ENCODE assay signal across 9 cellular contexts in the genomic region with DNA sequence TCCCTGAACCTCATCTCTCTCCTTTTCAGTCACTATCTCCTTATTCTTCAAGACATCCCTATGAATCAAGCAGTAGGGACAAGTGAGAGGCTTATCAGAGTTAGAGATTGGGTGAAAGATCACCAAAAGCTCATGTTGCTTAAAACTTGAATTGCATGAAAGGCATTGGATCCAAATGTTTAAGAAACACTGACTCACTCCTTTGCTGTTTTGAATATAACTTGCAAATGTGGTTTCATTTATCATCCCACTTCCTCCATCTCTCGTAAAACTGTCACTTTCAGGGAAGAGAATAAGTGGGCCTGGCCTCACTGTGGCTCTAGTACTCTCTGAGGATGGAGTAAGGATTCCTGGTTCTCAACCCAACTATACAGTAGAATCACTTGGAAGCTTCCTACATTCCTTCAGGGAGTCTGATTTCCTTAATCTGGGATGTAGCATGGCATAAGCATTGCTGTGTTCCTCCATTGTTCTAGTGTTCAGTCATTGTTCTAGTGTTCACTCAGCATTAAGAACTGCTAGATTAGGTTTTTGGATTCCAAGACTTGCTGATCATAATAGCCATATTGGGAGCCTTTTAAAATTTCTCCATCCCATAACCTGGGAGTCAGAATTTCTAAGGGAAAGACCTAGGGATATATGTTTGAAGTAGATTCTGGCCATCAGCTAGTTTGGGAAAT.
DNase-seq lines count a peak whose midpoint lies in the region; ATAC-seq, FAIRE-seq and TF ChIP-seq lines count a peak whose summit lies in the region.
"Had no signal": no experiment of that assay in that cellular context is flagged by ENCODE, and none has a peak within 500 bp of the region (broad histone marks: within the 10 kb centered on the region; RNA-seq: fewer than 3 reads in every experiment).

No MANE protein-coding gene starts in this region.

- H3K27ac ChIP-seq in BLaER1, result no peak overlapping the region
- no peak overlapping the region for H3K27ac ChIP-seq in H1 (ENCODE audit: low read depth, low read length)
- H3K27ac ChIP-seq: right lobe of liver had no signal

- no peak overlapping the region for H3K9ac ChIP-seq in BLaER1
- no peak overlapping the region for H3K9ac ChIP-seq in H1 (replicated peaks in 1 of 4; ENCODE audit: extremely low read depth in 1 of 4, low read depth in 3 of 4, low read length in 3 of 4)

- DNase-seq in HFF-Myc (ENCODE audit: extremely low read depth, low read depth) (peak; percentile 71), OCI-M2 (lab: John Stamatoyannopoulos, UW; ENCODE audit: unreplicated experiment) (peak; percentile 21), H1 (ENCODE audit: low read depth in 1 of 2, low spot score in 2 of 2) (no peak), ACHN (no peak), dedifferentiated amniotic fluid mesenchymal stem cell (ENCODE audit: extremely low spot score) (no peak), DMS114 treated with DMSO at 0.1 percent for 48 hours (lab: John Stamatoyannopoulos, UW; ENCODE audit: unreplicated experiment) (no peak)
- DNase-seq: right lobe of liver had no signal

- H3K56ac ChIP-seq in H1 (replicated peaks; ENCODE audit: insufficient read length, low read depth, low read length), result no peak overlapping the region

- H2AK5ac ChIP-seq in H1 (ENCODE audit: low read depth, low read length), result no peak overlapping the region

- no peaks in the 10 kb centered on the region for H3K79me1 ChIP-seq in H1 (ENCODE audit: low read depth, low read length)

- H3K4me3 ChIP-seq in BLaER1 (no peak overlapping the region), HFF-Myc (replicated peaks; ENCODE audit: low read depth, low read length) (no peak overlapping the region), H1 (ENCODE audit: extremely low read depth in 1 of 4, insufficient read depth in 2 of 4, low read depth in 3 of 4, low read length in 4 of 4) (no peak overlapping the region)
- H3K4me3 ChIP-seq: right lobe of liver had no signal

- TF ChIP-seq CTCF in HFF-Myc (IDR thresholded peaks at IDR 0.05; ENCODE audit: low read depth, low read length, missing control alignments), result no peak
- no peak for TF ChIP-seq CTCF in H1 (IDR thresholded peaks at IDR 0.05; ENCODE audit: control extremely low read depth in 1 of 3, insufficient read depth in 1 of 3, low read depth in 1 of 3, low read length in 3 of 3)

- in situ Hi-C loops in ACHN (cut with HindIII; ENCODE audit: low pct_ligation_motif_present, low pct_unique_long_range_greater_than_20kb, low sequenced_read_pairs), result no loop called here

- no peak overlapping the region for H2AFZ ChIP-seq in H1 (ENCODE audit: low read length)

- H3K4me1 ChIP-seq in BLaER1 (peaks cover 37% of the 10 kb centered on the region), H1 (replicated peaks in 1 of 4; ENCODE audit: control insufficient read depth in 3 of 4, insufficient read depth in 4 of 4, low read length in 3 of 4) (peaks cover 0 to 14% (median 9%) of the 10 kb centered on the region in 4 experiments; a peak in 4 of 7 replicates)
- H3K4me1 ChIP-seq: right lobe of liver had no signal

- no peak overlapping the region for H4K8ac ChIP-seq in H1 (ENCODE audit: extremely low read depth, insufficient read depth, low read length)

- CTCF ChIA-PET in H1 (lab: Charles Lee; ENCODE audit: partially characterized antibody), result interaction anchor here (0.9 to 1.3 kb wide), 5 partner anchors 12 to 479 kb away, joined by 3 to 6 read pairs (median 3); no protein-coding TSS in a partner anchor

- no peak overlapping the region for H4K5ac ChIP-seq in H1 (ENCODE audit: insufficient read length, low read depth, low read length)

- no peak for TF ChIP-seq EP300 in H1 (IDR thresholded peaks at IDR 0.05; ENCODE audit: borderline replicate concordance in 1 of 2, low read depth in 2 of 2, low read length in 2 of 2)

- ATAC-seq in GM19397 (IDR thresholded peaks at IDR 0.05; ENCODE audit: unreplicated experiment), result no peak
- ATAC-seq: right lobe of liver had no signal

- no peaks in the 10 kb centered on the region for H3K36me3 ChIP-seq in BLaER1
- no peaks in the 10 kb centered on the region for H3K36me3 ChIP-seq in H1 (ENCODE audit: control insufficient read depth in 2 of 4, insufficient read depth in 4 of 4, low read length in 3 of 4)
- H3K36me3 ChIP-seq: right lobe of liver had no signal

- H2BK15ac ChIP-seq in H1 (ENCODE audit: low read length), result no peak overlapping the region

- H3K4ac ChIP-seq in H1 (replicated peaks; ENCODE audit: insufficient read length, low read depth, low read length), result no peak overlapping the region

- no peak overlapping the region; the same call in 1 of the 2 replicates for H2BK20ac ChIP-seq in H1 (ENCODE audit: low read length)

- no peaks in the 10 kb centered on the region for H3K79me2 ChIP-seq in H1 (ENCODE audit: control insufficient read depth in 1 of 2, insufficient read depth in 2 of 2, low read length in 2 of 2)

- H3K18ac ChIP-seq in H1 (ENCODE audit: extremely low read depth, low read length), result no peak overlapping the region

- TF ChIP-seq RAD21 in H1 (IDR thresholded peaks at IDR 0.05 in 1 of 2, conservative IDR thresholded peaks at IDR 0.05 in 1 of 2; ENCODE audit: low read depth in 2 of 2, low read length in 2 of 2), result no peak

- 0 out of 2 replicates have a peak overlapping the region, but pooled peaks have one; percentile 3 for H2BK12ac ChIP-seq in H1 (ENCODE audit: low read depth, low read length)

- no peak overlapping the region for H3K14ac ChIP-seq in H1 (ENCODE audit: insufficient read length)

- H3K9me3 ChIP-seq in BLaER1 (no peaks in the 10 kb centered on the region), H1 (ENCODE audit: insufficient read depth in 2 of 2, low read depth in 1 of 2, low read length in 1 of 2) (no peaks in the 10 kb centered on the region)
- H3K9me3 ChIP-seq: right lobe of liver had no signal

- FAIRE-seq in H1 (lab: Jason Lieb, UNC), result no peak

- no peaks in the 10 kb centered on the region for H3K23me2 ChIP-seq in H1 (ENCODE audit: low read depth, low read length)

- H2BK5ac ChIP-seq in H1 (ENCODE audit: low read depth, low read length), result no peak overlapping the region

- TF ChIP-seq POLR2A in H1 (IDR thresholded peaks at IDR 0.05; ENCODE audit: control extremely low read depth in 1 of 2, low read depth in 2 of 2, low read length in 2 of 2), result no peak

- whole genome bisulfite sequencing in H1 (ENCODE audit: extremely low coverage in 1 of 2, insufficient coverage in 1 of 2, insufficient read length in 1 of 2, insufficient replicate concordance in 2 of 2, low coverage in 1 of 2, low lambda C conversion rate in 2 of 2, missing lambda C conversion rate in 1 of 2), 2 experiments, result 82% methylated on average over 1 of the region's 1 CpG; no CpG with 5 or more reads in 1 of the 2 experiments

- POLR2A ChIA-PET in H1 (lab: Charles Lee; ENCODE audit: partially characterized antibody), result interaction anchor here (1.2 kb wide), 1 partner anchor 11 kb away, joined by 3 read pairs; no protein-coding TSS in a partner anchor

- no peak overlapping the region for H2BK120ac ChIP-seq in H1 (replicated peaks; ENCODE audit: low read depth, low read length)

- H4K91ac ChIP-seq in H1 (replicated peaks; ENCODE audit: insufficient read length, low read length), result no peak overlapping the region

- H4K20me1 ChIP-seq in BLaER1 (no peaks in the 10 kb centered on the region), H1 (replicated peaks in 1 of 2; ENCODE audit: control insufficient read depth in 1 of 2, insufficient read depth in 2 of 2, low read length in 2 of 2) (no peaks in the 10 kb centered on the region)

- H3K27me3 ChIP-seq in BLaER1 (no peaks in the 10 kb centered on the region), H1 (replicated peaks in 1 of 4; ENCODE audit: control insufficient read depth in 3 of 4, extremely low read depth in 1 of 4, insufficient read depth in 3 of 4, low read length in 3 of 4) (no peaks in the 10 kb centered on the region)
- H3K27me3 ChIP-seq: right lobe of liver had no signal

- H3K23ac ChIP-seq in H1 (ENCODE audit: insufficient read length), result no peak overlapping the region

- peak overlapping the region; percentile 18; the same call in 1 of the 2 replicates for H3K4me2 ChIP-seq in BLaER1
- H3K4me2 ChIP-seq in H1 (ENCODE audit: insufficient read depth in 1 of 2, low read depth in 2 of 2, low read length in 2 of 2), result no peak overlapping the region

TF ChIP-seq in H1, 55 proteins besides CTCF, POLR2A, EP300 and RAD21:
- no peak for TF ChIP-seq ZNF274 (IDR thresholded peaks at IDR 0.05; ENCODE audit: borderline replicate concordance, extremely low read depth, low read length)
- TF ChIP-seq KDM4A (IDR thresholded peaks at IDR 0.05; ENCODE audit: low read depth, low read length, severe bottlenecking), result no peak
- TF ChIP-seq GTF2F1 (IDR thresholded peaks at IDR 0.05; ENCODE audit: borderline replicate concordance, low read depth, low read length), result no peak

Comparison
In these comparisons a context has a peak if more than half of its experiments do, and no peak if none do; other contexts are left out.
1. DNase-seq: peak in HFF-Myc (single experiment) and OCI-M2 (single experiment); none in H1 (0 of 2), ACHN (single experiment), dedifferentiated amniotic fluid mesenchymal stem cell (single experiment) and DMS114 treated with DMSO at 0.1 percent for 48 hours (single experiment).